ENCODE assay signal across 1 cellular context in genomic region chr1:92784639-92785500, GRCh38.
TF ChIP-seq lines count a peak whose summit lies in the region.

Gene EVI5, minus strand, starts transcription at chr1:92785108. Its CDS starts 48,562 bp downstream, at chr1:92736546.

TF ChIP-seq in IMR-90, 13 proteins besides CTCF, POLR2A, EP300 and RAD21 (continued from another document):
- TF ChIP-seq RCOR1 (IDR thresholded peaks at IDR 0.05; ENCODE audit: insufficient replicate concordance, low read length): no peak
